8 cellular contexts compared by ENCODE assay signal in the genomic region with DNA sequence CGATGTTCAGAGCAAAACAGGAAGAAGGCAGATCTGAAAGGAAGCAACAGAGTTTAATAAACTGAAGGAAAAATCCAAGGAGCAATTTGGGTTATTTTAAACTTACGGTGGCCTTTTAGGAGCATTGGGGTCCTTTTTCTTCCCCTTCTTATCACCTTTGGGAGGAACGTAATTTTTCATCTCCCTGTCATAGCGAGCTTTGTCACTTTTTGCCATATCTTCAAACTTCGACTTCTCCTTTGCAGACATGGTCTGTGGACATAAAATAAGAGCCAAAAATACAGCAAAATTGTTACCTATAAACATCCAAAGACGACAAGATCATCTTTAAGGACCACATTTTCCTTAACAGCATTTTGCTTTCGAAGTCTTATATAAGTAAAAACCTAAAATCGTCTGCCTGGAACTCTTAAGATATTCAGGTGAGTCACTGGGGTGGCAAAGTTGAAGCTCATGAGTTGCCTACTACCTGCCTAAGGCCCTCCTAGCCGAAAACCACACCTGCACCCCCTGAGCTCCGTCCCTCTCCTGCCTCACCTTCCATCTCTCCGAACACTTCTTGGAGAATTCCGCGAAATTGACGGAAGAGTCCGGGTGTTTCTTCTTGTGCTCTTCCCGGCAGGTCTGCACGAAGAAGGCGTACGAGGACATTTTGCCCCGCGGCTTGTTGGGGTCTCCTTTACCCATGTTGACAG. TPM values are rescaled to one million over a fixed set of nuclear protein-coding genes. Genes with fewer than 3 reads are reported as not detected.
DNase-seq lines count a peak whose midpoint lies in the region; ATAC-seq and TF ChIP-seq lines count a peak whose summit lies in the region.

No MANE protein-coding gene starts in this region.

- peak; percentile 27 for DNase-seq in activated CD4-positive, alpha-beta T cell treated with anti-CD3 and anti-CD28 coated beads for 48 hours
- no peak for DNase-seq in activated CD4-positive, alpha-beta T cell treated with anti-CD3 and anti-CD28 coated beads, Interleukin-2, amount 50 U/mL, for 1 hour
- DNase-seq in T-helper 9 cell (peak; percentile 5), neural progenitor cell (ENCODE audit: low spot score) (no peak), NCI-H1694 (lab: John Stamatoyannopoulos, UW) (no peak), GDM1 (lab: John Stamatoyannopoulos, UW) (no peak)

- no peak overlapping the region for H2AFZ ChIP-seq in neural progenitor cell (replicated peaks)

- no peak for TF ChIP-seq CTCF in neural progenitor cell (IDR thresholded peaks at IDR 0.05)

- peak overlapping the region; percentile 98 for H3K4me3 Mint-ChIP-seq in neural progenitor cell

- peaks cover 33% of the 10 kb centered on the region for H3K4me1 Mint-ChIP-seq in neural progenitor cell

- peaks cover 67% of the 10 kb centered on the region for H3K79me2 ChIP-seq in neural progenitor cell (ENCODE audit: low read depth)

- H3K9me3 ChIP-seq in endocrine pancreas (ENCODE audit: control insufficient read depth, low read length) (no peaks in the 10 kb centered on the region), neural progenitor cell (ENCODE audit: low read depth) (no peaks in the 10 kb centered on the region)

- no peak for ATAC-seq in GM18873 (IDR thresholded peaks at IDR 0.05; ENCODE audit: low FRiP score, unreplicated experiment)

- peak overlapping the region; percentile 78 for H3K4me3 ChIP-seq in endocrine pancreas (ENCODE audit: control insufficient read depth, insufficient read depth, low read length)
- peak overlapping the region; percentile 99 for H3K4me3 ChIP-seq in neural progenitor cell

- H3K9ac ChIP-seq in endocrine pancreas (ENCODE audit: control insufficient read depth, insufficient read depth, low read length) = peak overlapping the region; percentile 76
- H3K9ac ChIP-seq in neural progenitor cell = peak overlapping the region; percentile 100

- no peaks in the 10 kb centered on the region for H3K36me3 ChIP-seq in endocrine pancreas (ENCODE audit: control insufficient read depth, insufficient read depth, low read length)
- peaks cover 40% of the 10 kb centered on the region for H3K36me3 ChIP-seq in neural progenitor cell

- H3K27ac Mint-ChIP-seq in neural progenitor cell = peak overlapping the region; percentile 94

- peaks cover 4% of the 10 kb centered on the region for H3K4me1 ChIP-seq in endocrine pancreas (ENCODE audit: control insufficient read depth, insufficient read depth, low read length)
- H3K4me1 ChIP-seq in neural progenitor cell = peaks cover 37% of the 10 kb centered on the region

- no peaks in the 10 kb centered on the region for H3K27me3 ChIP-seq in endocrine pancreas (ENCODE audit: control insufficient read depth, insufficient read depth, low read length)
- no peaks in the 10 kb centered on the region for H3K27me3 ChIP-seq in neural progenitor cell

- peak overlapping the region; percentile 100 for H3K27ac ChIP-seq in neural progenitor cell

- peaks cover 27% of the 10 kb centered on the region for H3K36me3 Mint-ChIP-seq in neural progenitor cell

- peaks cover 60% of the 10 kb centered on the region for H3F3A ChIP-seq in neural progenitor cell (ENCODE audit: low read depth)

- H3K27me3 Mint-ChIP-seq in neural progenitor cell (ENCODE audit: insufficient read depth, low read depth) = peaks cover 9% of the 10 kb centered on the region

- peaks cover 38% of the 10 kb centered on the region for H4K20me1 ChIP-seq in neural progenitor cell (ENCODE audit: low read depth)

- peaks cover 3% of the 10 kb centered on the region for H3K9me3 Mint-ChIP-seq in neural progenitor cell

- peak overlapping the region; percentile 95 for H3K4me2 ChIP-seq in neural progenitor cell

RNA-seq across cellular contexts. Expression of a gene that starts 1.0 kb away (rescaled TPM):
- 655 and 1,033 TPM in 2 replicates for total RNA-seq in neural progenitor cell (ENCODE audit: low replicate concordance)

RNA-seq across cellular contexts. Expression of a gene that starts 37.6 kb away (rescaled TPM):
- 36.7 and 63.5 TPM in 2 replicates for total RNA-seq in neural progenitor cell (ENCODE audit: low replicate concordance)

Comparison
In these comparisons a context has a peak if more than half of its experiments do, and no peak if none do; other contexts are left out.
1. DNase-seq: peak in activated CD4-positive, alpha-beta T cell treated with anti-CD3 and anti-CD28 coated beads for 48 hours (single experiment) and T-helper 9 cell (single experiment); none in activated CD4-positive, alpha-beta T cell treated with anti-CD3 and anti-CD28 coated beads, Interleukin-2, amount 50 U/mL, for 1 hour (single experiment), neural progenitor cell (single experiment), NCI-H1694 (single experiment) and GDM1 (single experiment).